In the genomic region with DNA sequence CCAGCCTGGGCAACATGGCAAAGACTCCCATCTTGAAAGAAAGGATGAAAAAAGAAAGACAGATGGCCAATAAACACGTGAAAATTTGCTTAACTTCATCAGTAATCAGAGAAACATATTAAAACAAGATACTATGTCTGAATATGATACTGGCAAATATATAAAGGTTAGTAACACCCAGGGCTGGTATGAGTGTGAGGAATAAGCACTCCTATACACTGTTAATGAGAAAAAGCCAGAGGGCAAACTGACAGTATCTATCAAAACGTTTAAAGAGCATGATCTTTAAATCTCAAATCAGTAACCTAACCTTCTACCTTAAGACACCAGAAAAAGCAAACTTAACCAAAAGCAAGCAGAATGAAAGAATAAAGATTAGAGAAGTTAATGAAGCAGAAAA, we compare ENCODE assay signal across 14 cellular contexts. TPM values are rescaled to one million over a fixed set of nuclear protein-coding genes. Genes with fewer than 3 reads are reported as not detected.
A peak's percentile ranks its signal among the peaks of the same experiment; 100 is the strongest.
DNase-seq lines count a peak whose midpoint lies in the region; TF ChIP-seq lines count a peak whose summit lies in the region.
"Had no signal": no experiment of that assay in that cellular context is flagged by ENCODE, and none has a peak within 500 bp of the region (broad histone marks: within the 10 kb centered on the region; RNA-seq: fewer than 3 reads in every experiment).

No MANE protein-coding gene starts in this region.

- no peaks in the 10 kb centered on the region for H3K36me3 ChIP-seq in breast epithelium
- H3K36me3 ChIP-seq in SK-N-MC (ENCODE audit: insufficient read depth, low read length) = no peaks in the 10 kb centered on the region
- H3K36me3 ChIP-seq in mesenchymal stem cell (ENCODE audit: control insufficient read depth in 1 of 2, insufficient read depth in 2 of 2, low read depth in 1 of 2, low read length in 2 of 2) = no peaks in the 10 kb centered on the region
- H3K36me3 ChIP-seq in thyroid gland = no peaks in the 10 kb centered on the region

- H3K27me3 ChIP-seq in breast epithelium (no peaks in the 10 kb centered on the region), mesenchymal stem cell (ENCODE audit: control insufficient read depth in 1 of 2, insufficient read depth in 1 of 2, low read length in 2 of 2) (no peaks in the 10 kb centered on the region), thyroid gland (no peaks in the 10 kb centered on the region)

- BruUV-seq in MCF 10A (replicated peaks; lab: Mats Ljungman, UMichigan) = no TSS peak

- H3K9ac ChIP-seq in SK-N-MC (ENCODE audit: insufficient read length) = no peak overlapping the region
- no peak overlapping the region for H3K9ac ChIP-seq in mesenchymal stem cell (ENCODE audit: low read length)

- no peak overlapping the region for H2BK12ac ChIP-seq in mesenchymal stem cell (ENCODE audit: low read length in 2 of 2)

- CTCF ChIA-PET in MCF 10A (lab: Yijun Ruan, JAX) = interaction anchor here (1.0 kb wide), 1 partner anchor 13 kb away, joined by 4 read pairs; no protein-coding TSS in a partner anchor

- no peak overlapping the region for H3K4me3 Mint-ChIP-seq in MCF 10A (ENCODE audit: unreplicated experiment)
- H3K4me3 Mint-ChIP-seq: brain had no signal

- H3K23ac ChIP-seq in mesenchymal stem cell (ENCODE audit: low read length in 2 of 2) = no peak overlapping the region

- no peaks in the 10 kb centered on the region for H3K27me3 Mint-ChIP-seq in MCF 10A (ENCODE audit: insufficient read depth, unreplicated experiment)
- H3K27me3 Mint-ChIP-seq: brain had no signal

- POLR2A ChIA-PET in MCF 10A (lab: Yijun Ruan, JAX) = interaction anchor here (0.6 to 6.0 kb wide), 5 partner anchors 9 to 137 kb away, joined by 3 to 69 read pairs (median 22); a partner anchor contains a TSS

- no CpG with 5 or more reads among the region's 2 CpGs for WGBS in mesenchymal stem cell
- WGBS in thyroid gland, 2 donors = 61 to 67% methylated on average over 2 of the region's 2 CpGs

- DNase-seq in MCF 10A (ENCODE audit: unreplicated experiment) (no peak), breast epithelium (ENCODE audit: low spot score in 2 of 2) (no peak), SK-N-MC (ENCODE audit: low read depth, low spot score) (no peak), mesenchymal stem cell (no peak), thyroid gland (no peak), cerebellar nuclear complex (lab: John Stamatoyannopoulos, UW) (no peak), NCI-H2107 treated with DMSO at 0.1 percent for 48 hours (lab: John Stamatoyannopoulos, UW; ENCODE audit: unreplicated experiment) (no peak), posterior cingulate gyrus (no peak)
- DNase-seq: DND-41; effector CD4-positive, alpha-beta T cell; mesendoderm; NCI-H2171 had no signal

- peaks cover 73% of the 10 kb centered on the region for H3K4me1 Mint-ChIP-seq in MCF 10A (ENCODE audit: insufficient read depth, unreplicated experiment)

- peaks cover 18% of the 10 kb centered on the region for H3K79me1 ChIP-seq in mesenchymal stem cell (replicated peaks; ENCODE audit: low read length, poor library complexity, severe bottlenecking)

- H3K14ac ChIP-seq in mesenchymal stem cell (ENCODE audit: low read length in 2 of 2) = no peak overlapping the region

- peak overlapping the region; percentile 42 for H3K27ac Mint-ChIP-seq in MCF 10A (ENCODE audit: low read depth, unreplicated experiment)

- H4K8ac ChIP-seq in mesenchymal stem cell (ENCODE audit: low read length) = no peak overlapping the region

- no peak overlapping the region for H2BK120ac ChIP-seq in mesenchymal stem cell (ENCODE audit: low read depth, low read length)

- peaks cover 31% of the 10 kb centered on the region for H3K36me3 Mint-ChIP-seq in MCF 10A (ENCODE audit: insufficient read depth, unreplicated experiment)

- no peak overlapping the region for H3K27ac ChIP-seq in breast epithelium
- peak overlapping the region; percentile 59 for H3K27ac ChIP-seq in SK-N-MC
- H3K27ac ChIP-seq in mesenchymal stem cell (ENCODE audit: low read length, poor library complexity, severe bottlenecking) = no peak overlapping the region
- H3K27ac ChIP-seq in thyroid gland = peak overlapping the region in 2 of 3 donors; percentile 30 to 54
- H3K27ac ChIP-seq: VCaP had no signal

- H2BK5ac ChIP-seq in mesenchymal stem cell (ENCODE audit: low read depth, low read length, poor library complexity, severe bottlenecking) = no peak overlapping the region

- H3K9me3 Mint-ChIP-seq in MCF 10A (ENCODE audit: unreplicated experiment) = no peaks in the 10 kb centered on the region

- H3K4me2 ChIP-seq in mesenchymal stem cell (ENCODE audit: low read length, poor library complexity, severe bottlenecking) = no peak overlapping the region

- no peak overlapping the region for H3K18ac ChIP-seq in mesenchymal stem cell (ENCODE audit: low read depth in 1 of 2, low read length in 2 of 2)

- peak overlapping the region; percentile 48 for H2BK15ac ChIP-seq in mesenchymal stem cell (ENCODE audit: low read depth, poor library complexity, severe bottlenecking)

- no peak overlapping the region for H2AFZ ChIP-seq in mesenchymal stem cell (ENCODE audit: low read depth, low read length)

- H3K9me3 ChIP-seq in breast epithelium = no peaks in the 10 kb centered on the region
- no peaks in the 10 kb centered on the region for H3K9me3 ChIP-seq in SK-N-MC (ENCODE audit: low read depth, low read length)
- no peaks in the 10 kb centered on the region for H3K9me3 ChIP-seq in mesenchymal stem cell (ENCODE audit: control insufficient read depth, low read length)
- no peaks in the 10 kb centered on the region for H3K9me3 ChIP-seq in thyroid gland

- no peak for TF ChIP-seq CTCF in MCF 10A (IDR thresholded peaks at IDR 0.05; ENCODE audit: unreplicated experiment)
- no peak for TF ChIP-seq CTCF in breast epithelium (IDR thresholded peaks at IDR 0.05)
- no peak for TF ChIP-seq CTCF in thyroid gland (IDR thresholded peaks at IDR 0.05)

- intact Hi-C loops in MCF 10A (cut with micrococcal nuclease) = no loop called here
- intact Hi-C loops in breast epithelium (cut with DNase I; ENCODE audit: low total_unique reads) = no loop called here
- intact Hi-C loops in thyroid gland (cut with DNase I) = no loop called here
- intact Hi-C loops in posterior cingulate gyrus (cut with DNase I) = no loop called here

- no peak overlapping the region for H4K91ac ChIP-seq in mesenchymal stem cell (ENCODE audit: low read length)

- no peak for TF ChIP-seq POLR2A in breast epithelium (IDR thresholded peaks at IDR 0.05)
- TF ChIP-seq POLR2A in thyroid gland (IDR thresholded peaks at IDR 0.05) = no peak

- peaks cover 0 to 30% of the 10 kb centered on the region in 2 donors for H3K4me1 ChIP-seq in breast epithelium
- peaks cover 8% of the 10 kb centered on the region for H3K4me1 ChIP-seq in mesenchymal stem cell (ENCODE audit: control insufficient read depth, insufficient read depth, low read depth, low read length)
- peaks cover 41 to 91% of the 10 kb centered on the region in 2 donors for H3K4me1 ChIP-seq in thyroid gland

- no peak overlapping the region for H3K4ac ChIP-seq in mesenchymal stem cell (ENCODE audit: low read depth in 1 of 2, low read length in 2 of 2)

- H2AK5ac ChIP-seq in mesenchymal stem cell (ENCODE audit: low read length, severe bottlenecking) = no peak overlapping the region

- H3K4me3 ChIP-seq in breast epithelium = no peak overlapping the region
- no peak overlapping the region for H3K4me3 ChIP-seq in SK-N-MC
- H3K4me3 ChIP-seq in mesenchymal stem cell (ENCODE audit: insufficient read depth in 1 of 2, low read depth in 1 of 2, low read length in 2 of 2) = no peak overlapping the region
- no peak overlapping the region for H3K4me3 ChIP-seq in thyroid gland (replicated peaks in 1 of 3)

RNA-seq across cellular contexts. Expression of a gene that starts 14.1 kb away (rescaled TPM):
- total RNA-seq in MCF 10A (2022) (155 and 184 TPM in 2 replicates), breast epithelium (10 to 100 TPM; 60.8 to 81.8 (median 66.2) TPM), thyroid gland (100 to 1,000 TPM in 3 of 4 donors, 10 to 100 TPM in 1; 88.3 to 119 (median 103) TPM)
- polyA plus RNA-seq in mesenchymal stem cell (2013, experiment 1 of 2) = 58.5 TPM
- polyA plus RNA-seq in mesenchymal stem cell (2013, experiment 2 of 2) = 58.1 TPM

Comparison
In these comparisons a context has a peak if more than half of its experiments do, and no peak if none do; other contexts are left out.
1. H3K27ac ChIP-seq: peak in SK-N-MC (single experiment) and thyroid gland (2 of 3); none in breast epithelium (0 of 2) and mesenchymal stem cell (single experiment).